In the genomic region with DNA sequence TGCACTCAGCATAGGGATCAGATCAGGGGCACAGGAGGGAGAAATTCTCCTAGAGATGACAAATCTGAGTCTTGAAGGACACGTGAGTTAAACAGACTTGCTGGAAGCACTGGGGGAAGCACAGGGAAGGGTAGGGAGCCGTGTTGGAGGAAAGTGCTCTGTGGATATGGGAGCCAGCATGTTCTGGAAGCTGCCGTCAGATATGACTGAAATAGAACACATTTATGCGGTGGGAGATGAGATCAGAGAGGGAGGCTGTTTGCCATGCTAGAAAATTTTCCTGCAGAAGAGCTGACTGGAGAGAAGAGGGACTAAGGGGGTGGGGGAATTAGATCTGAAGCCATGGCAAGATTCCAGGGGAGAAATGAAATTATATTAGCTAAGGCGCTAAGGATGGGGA, we compare ENCODE assay signal across 12 cellular contexts. TPM values are rescaled to one million over a fixed set of nuclear protein-coding genes. Genes with fewer than 3 reads are reported as not detected.
A peak's percentile ranks its signal among the peaks of the same experiment; 100 is the strongest.
DNase-seq lines count a peak whose midpoint lies in the region; ATAC-seq and TF ChIP-seq lines count a peak whose summit lies in the region.
"Had no signal": no experiment of that assay in that cellular context is flagged by ENCODE, and none has a peak within 500 bp of the region (broad histone marks: within the 10 kb centered on the region; RNA-seq: fewer than 3 reads in every experiment).

No MANE protein-coding gene starts in this region.

- H2AFZ ChIP-seq in ACC112 (ENCODE audit: low read length, unreplicated experiment): no peak overlapping the region

- H3K79me2 ChIP-seq in ACC112 (ENCODE audit: control insufficient read depth, insufficient read depth, low read length, unreplicated experiment): peaks cover 21% of the 10 kb centered on the region

- peak overlapping the region; percentile 96 for H3K4me3 Mint-ChIP-seq in activated CD8-positive, alpha-beta T cell treated with anti-CD3 and anti-CD28 coated beads, Interleukin-2, amount 10 ng/mL, durations not matched to agents 7 days and 5 days
- H3K4me3 Mint-ChIP-seq in mesothelial cell of epicardium: peak overlapping the region; percentile 98

- TF ChIP-seq CTCF in GM12864 (IDR thresholded peaks at IDR 0.05; ENCODE audit: low read depth, low read length, missing control alignments) (no peak), mesothelial cell of epicardium (IDR thresholded peaks at IDR 0.05; ENCODE audit: unreplicated experiment) (no peak), upper lobe of right lung (IDR thresholded peaks at IDR 0.05) (no peak)

- POLR2A ChIA-PET in activated CD8-positive, alpha-beta T cell treated with anti-CD3 and anti-CD28 coated beads, Interleukin-2, amount 10 ng/mL, durations not matched to agents 7 days and 5 days (lab: Charles Lee): no interaction called here

- peaks cover 11% of the 10 kb centered on the region for H3K4me1 ChIP-seq in ACC112 (ENCODE audit: control insufficient read depth, insufficient read depth, low read length, unreplicated experiment)
- H3K4me1 ChIP-seq in upper lobe of right lung: peaks cover 17% of the 10 kb centered on the region

- CTCF ChIA-PET in activated CD8-positive, alpha-beta T cell treated with anti-CD3 and anti-CD28 coated beads, Interleukin-2, amount 10 ng/mL, durations not matched to agents 7 days and 5 days (lab: Charles Lee): interaction anchor here (1.2 kb wide), 1 partner anchor 10 kb away, joined by 6 read pairs; no protein-coding TSS in a partner anchor

- H3K9me3 Mint-ChIP-seq in activated CD8-positive, alpha-beta T cell treated with anti-CD3 and anti-CD28 coated beads, Interleukin-2, amount 10 ng/mL, durations not matched to agents 7 days and 5 days (ENCODE audit: insufficient read depth): no peaks in the 10 kb centered on the region
- H3K9me3 Mint-ChIP-seq in mesothelial cell of epicardium: peaks cover 5% of the 10 kb centered on the region

- H3K27me3 Mint-ChIP-seq in activated CD8-positive, alpha-beta T cell treated with anti-CD3 and anti-CD28 coated beads, Interleukin-2, amount 10 ng/mL, durations not matched to agents 7 days and 5 days (ENCODE audit: low read depth): no peaks in the 10 kb centered on the region
- H3K27me3 Mint-ChIP-seq in mesothelial cell of epicardium (ENCODE audit: low read depth): peaks cover 12% of the 10 kb centered on the region

- no peaks in the 10 kb centered on the region for H3K27me3 ChIP-seq in ACC112 (ENCODE audit: insufficient read depth, low read length)
- H3K27me3 ChIP-seq in upper lobe of right lung: no peaks in the 10 kb centered on the region

- peaks cover 24% of the 10 kb centered on the region for H3K4me1 Mint-ChIP-seq in activated CD8-positive, alpha-beta T cell treated with anti-CD3 and anti-CD28 coated beads, Interleukin-2, amount 10 ng/mL, durations not matched to agents 7 days and 5 days (ENCODE audit: low read depth)
- H3K4me1 Mint-ChIP-seq in mesothelial cell of epicardium: peaks cover 25% of the 10 kb centered on the region

- no peak for ATAC-seq in activated CD8-positive, alpha-beta T cell treated with anti-CD3 and anti-CD28 coated beads, Interleukin-2, amount 10 ng/mL, durations not matched to agents 7 days and 5 days
- no peak for ATAC-seq in HG03439 (IDR thresholded peaks at IDR 0.05; ENCODE audit: unreplicated experiment)
- ATAC-seq in HG03196 (IDR thresholded peaks at IDR 0.05; ENCODE audit: unreplicated experiment): no peak
- no peak for ATAC-seq in upper lobe of right lung

- H3K27ac Mint-ChIP-seq in activated CD8-positive, alpha-beta T cell treated with anti-CD3 and anti-CD28 coated beads, Interleukin-2, amount 10 ng/mL, durations not matched to agents 7 days and 5 days: peak overlapping the region; percentile 56
- peak overlapping the region; percentile 22 for H3K27ac Mint-ChIP-seq in mesothelial cell of epicardium

- H3K36me3 ChIP-seq in ACC112 (ENCODE audit: insufficient read depth, low read length) (peaks cover 19% of the 10 kb centered on the region), upper lobe of right lung (peaks cover 31% of the 10 kb centered on the region)

- peak overlapping the region; percentile 91; the same call in 1 of the 2 replicates for H3K4me3 ChIP-seq in ACC112 (ENCODE audit: low read depth, low read length)
- peak overlapping the region; percentile 95; the same call in 1 of the 2 replicates for H3K4me3 ChIP-seq in GM12864 (ENCODE audit: low read depth, low read length)
- H3K4me3 ChIP-seq in upper lobe of right lung: no peak overlapping the region

- H3K27ac ChIP-seq in ACC112 (ENCODE audit: low read depth, low read length): no peak overlapping the region
- no peak overlapping the region for H3K27ac ChIP-seq in upper lobe of right lung

- DNase-seq in GM12864 (ENCODE audit: low read depth) (no peak), mesothelial cell of epicardium (ENCODE audit: low spot score in 2 of 2, unreplicated experiment in 2 of 2) (no peak), EL (no peak), upper lobe of right lung (no peak)
- no peak for DNase-seq in activated CD8-positive, alpha-beta T cell treated with anti-CD3 and anti-CD28 coated beads, Interleukin-2, amount 10 ng/mL, durations not matched to agents 7 days and 5 days
- DNase-seq: effector CD4-positive, alpha-beta T cell; MV-4-11; NCI-H774; stimulated activated CD4-positive, alpha-beta T cell treated with anti-CD3 and anti-CD28 coated beads, Interleukin-2, amount 100 ng/mL, for 48 hours had no signal

- peaks cover 35% of the 10 kb centered on the region for H3K36me3 Mint-ChIP-seq in activated CD8-positive, alpha-beta T cell treated with anti-CD3 and anti-CD28 coated beads, Interleukin-2, amount 10 ng/mL, durations not matched to agents 7 days and 5 days (ENCODE audit: low read depth)
- H3K36me3 Mint-ChIP-seq in mesothelial cell of epicardium: peaks cover 21% of the 10 kb centered on the region

- intact Hi-C loops in upper lobe of right lung (cut with DNase I): no loop called here

- H3K9me3 ChIP-seq in upper lobe of right lung: no peaks in the 10 kb centered on the region

RNA-seq across cellular contexts. Expression of gene TAMM41, which starts 1.8 kb away (rescaled TPM):
- total RNA-seq in activated CD8-positive, alpha-beta T cell treated with anti-CD3 and anti-CD28 coated beads, Interleukin-2, amount 10 ng/mL, durations not matched to agents 7 days and 5 days: 10 to 100 TPM; 21.2 to 23.3 TPM
- total RNA-seq in mesothelial cell of epicardium (27.4 to 30.9 TPM (median 27.7 TPM) in 3 replicates), upper lobe of right lung (13.0 TPM)
